ENCODE assay signal across 9 cellular contexts in the genomic region with DNA sequence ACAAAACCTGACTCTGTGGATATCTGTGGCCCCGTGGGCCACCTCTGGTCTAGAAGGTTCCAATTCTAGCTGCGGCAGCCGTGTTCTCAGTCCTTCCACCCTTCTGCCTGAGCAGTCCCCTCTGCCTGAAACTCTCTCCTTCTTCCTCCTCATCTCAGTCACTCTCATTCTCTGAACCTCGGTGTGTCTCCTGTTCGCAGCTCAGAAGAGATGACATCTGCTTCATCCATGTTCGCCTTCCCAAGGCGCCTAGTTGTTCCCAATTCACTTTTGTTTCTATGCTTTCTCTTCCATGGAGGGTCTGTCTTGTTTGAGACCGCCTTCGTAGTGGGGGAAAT.
DNase-seq lines count a peak whose midpoint lies in the region; ATAC-seq and TF ChIP-seq lines count a peak whose summit lies in the region.
"Had no signal": no experiment of that assay in that cellular context is flagged by ENCODE, and none has a peak within 500 bp of the region (broad histone marks: within the 10 kb centered on the region; RNA-seq: fewer than 3 reads in every experiment).

No MANE protein-coding gene starts in this region.

- H3K27me3 Mint-ChIP-seq in activated T-cell treated with anti-CD3 and anti-CD28 coated beads, Interleukin-2, amount 50 U/mL, for 24 hours = peaks cover 13% of the 10 kb centered on the region
- H3K27me3 Mint-ChIP-seq in activated CD8-positive, alpha-beta T cell treated with anti-CD3 and anti-CD28 coated beads, Interleukin-2, amount 10 ng/mL, durations not matched to agents 7 days and 5 days (ENCODE audit: low read depth) = peaks cover 20% of the 10 kb centered on the region

- CTCF ChIA-PET in activated CD8-positive, alpha-beta T cell treated with anti-CD3 and anti-CD28 coated beads, Interleukin-2, amount 10 ng/mL, durations not matched to agents 7 days and 5 days (lab: Charles Lee) = interaction anchor here (1.3 to 1.4 kb wide), 2 partner anchors 51 to 174 kb away, joined by 4 read pairs; no protein-coding TSS in a partner anchor

- no peak for DNase-seq in activated T-cell treated with anti-CD3 and anti-CD28 coated beads, Interleukin-2, amount 50 U/mL, for 24 hours
- DNase-seq in activated T-cell treated with anti-CD3 and anti-CD28 coated beads for 4 hours (no peak), SK-N-DZ (ENCODE audit: low spot score) (peak; percentile 69), lower lobe of right lung (no peak), upper lobe of right lung (no peak), midbrain (lab: John Stamatoyannopoulos, UW) (no peak), inferior parietal cortex (ENCODE audit: extremely low spot score) (no peak)
- no peak for DNase-seq in activated CD8-positive, alpha-beta T cell treated with anti-CD3 and anti-CD28 coated beads, Interleukin-2, amount 10 ng/mL, durations not matched to agents 7 days and 5 days
- DNase-seq: NCI-H1048 had no signal

- TF ChIP-seq CTCF in lower lobe of right lung (IDR thresholded peaks at IDR 0.05) (no peak), upper lobe of right lung (IDR thresholded peaks at IDR 0.05) (no peak)

- H3K27me3 ChIP-seq in lower lobe of right lung (ENCODE audit: low read depth) = no peaks in the 10 kb centered on the region
- no peaks in the 10 kb centered on the region for H3K27me3 ChIP-seq in upper lobe of right lung

- H3K4me1 Mint-ChIP-seq in activated T-cell treated with anti-CD3 and anti-CD28 coated beads, Interleukin-2, amount 50 U/mL, for 24 hours (ENCODE audit: low read depth) = peaks cover 31% of the 10 kb centered on the region
- H3K4me1 Mint-ChIP-seq in activated CD8-positive, alpha-beta T cell treated with anti-CD3 and anti-CD28 coated beads, Interleukin-2, amount 10 ng/mL, durations not matched to agents 7 days and 5 days (ENCODE audit: low read depth) = peaks cover 32% of the 10 kb centered on the region

- peaks cover 44% of the 10 kb centered on the region for H3K4me1 ChIP-seq in lower lobe of right lung
- H3K4me1 ChIP-seq in upper lobe of right lung = peaks cover 47% of the 10 kb centered on the region

- no peaks in the 10 kb centered on the region for H3K36me3 Mint-ChIP-seq in activated T-cell treated with anti-CD3 and anti-CD28 coated beads, Interleukin-2, amount 50 U/mL, for 24 hours (ENCODE audit: low read depth)
- H3K36me3 Mint-ChIP-seq in activated CD8-positive, alpha-beta T cell treated with anti-CD3 and anti-CD28 coated beads, Interleukin-2, amount 10 ng/mL, durations not matched to agents 7 days and 5 days (ENCODE audit: low read depth) = no peaks in the 10 kb centered on the region

- H3K4me3 Mint-ChIP-seq in activated T-cell treated with anti-CD3 and anti-CD28 coated beads, Interleukin-2, amount 50 U/mL, for 24 hours = no peak overlapping the region
- H3K4me3 Mint-ChIP-seq in activated CD8-positive, alpha-beta T cell treated with anti-CD3 and anti-CD28 coated beads, Interleukin-2, amount 10 ng/mL, durations not matched to agents 7 days and 5 days = no peak overlapping the region

- POLR2A ChIA-PET in activated CD8-positive, alpha-beta T cell treated with anti-CD3 and anti-CD28 coated beads, Interleukin-2, amount 10 ng/mL, durations not matched to agents 7 days and 5 days (lab: Charles Lee) = no interaction called here

- peak overlapping the region; percentile 77 for H3K27ac ChIP-seq in lower lobe of right lung
- peak overlapping the region; percentile 85 for H3K27ac ChIP-seq in upper lobe of right lung

- ATAC-seq in lower lobe of right lung = no peak
- no peak for ATAC-seq in upper lobe of right lung
- no peak for ATAC-seq in activated CD8-positive, alpha-beta T cell treated with anti-CD3 and anti-CD28 coated beads, Interleukin-2, amount 10 ng/mL, durations not matched to agents 7 days and 5 days

- peak overlapping the region; percentile 80 for H3K27ac Mint-ChIP-seq in activated T-cell treated with anti-CD3 and anti-CD28 coated beads, Interleukin-2, amount 50 U/mL, for 24 hours
- no peak overlapping the region for H3K27ac Mint-ChIP-seq in activated CD8-positive, alpha-beta T cell treated with anti-CD3 and anti-CD28 coated beads, Interleukin-2, amount 10 ng/mL, durations not matched to agents 7 days and 5 days

- intact Hi-C loops in lower lobe of right lung (cut with DNase I) (no loop called here), upper lobe of right lung (cut with DNase I) (no loop called here)

- no peaks in the 10 kb centered on the region for H3K9me3 Mint-ChIP-seq in activated T-cell treated with anti-CD3 and anti-CD28 coated beads, Interleukin-2, amount 50 U/mL, for 24 hours
- no peaks in the 10 kb centered on the region for H3K9me3 Mint-ChIP-seq in activated CD8-positive, alpha-beta T cell treated with anti-CD3 and anti-CD28 coated beads, Interleukin-2, amount 10 ng/mL, durations not matched to agents 7 days and 5 days (ENCODE audit: insufficient read depth)

- H3K36me3 ChIP-seq in lower lobe of right lung = no peaks in the 10 kb centered on the region
- H3K36me3 ChIP-seq in upper lobe of right lung = no peaks in the 10 kb centered on the region

- H3K9me3 ChIP-seq in lower lobe of right lung = no peaks in the 10 kb centered on the region
- H3K9me3 ChIP-seq in upper lobe of right lung = no peaks in the 10 kb centered on the region

- no peak overlapping the region for H3K4me3 ChIP-seq in lower lobe of right lung
- no peak overlapping the region for H3K4me3 ChIP-seq in upper lobe of right lung
